In the genomic region with DNA sequence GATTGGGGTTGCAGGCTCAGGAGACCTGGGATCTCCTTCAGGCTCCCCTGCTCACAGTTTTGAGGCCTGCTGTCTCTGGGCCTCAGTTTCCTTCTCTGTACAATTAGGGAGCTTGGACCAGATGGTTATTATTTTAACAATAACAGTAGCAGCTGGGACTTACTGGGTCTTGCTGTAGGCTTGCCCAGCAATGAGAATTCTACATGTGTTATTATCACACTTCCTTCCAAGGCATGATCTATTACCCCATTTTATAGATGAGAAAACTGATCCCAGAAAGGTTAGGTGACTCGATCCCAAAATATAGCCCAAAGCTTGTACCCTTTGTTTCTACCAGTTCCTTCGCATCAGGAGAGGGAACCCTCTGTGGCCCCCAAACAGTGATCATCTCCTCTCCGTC, we compare ENCODE assay signal across 27 cellular contexts.
DNase-seq lines count a peak whose midpoint lies in the region; ATAC-seq, FAIRE-seq and TF ChIP-seq lines count a peak whose summit lies in the region.
"Had no signal": no experiment of that assay in that cellular context is flagged by ENCODE, and none has a peak within 500 bp of the region (broad histone marks: within the 10 kb centered on the region; RNA-seq: fewer than 3 reads in every experiment).

No MANE protein-coding gene starts in this region.

- POLR2A ChIA-PET in HepG2 (lab: Yijun Ruan, JAX), result no interaction called here
- POLR2A ChIA-PET in Caco-2 (lab: Charles Lee), result no interaction called here

- H3K36me3 ChIP-seq in HepG2 (replicated peaks in 1 of 2; ENCODE audit: control insufficient read depth in 1 of 2, insufficient read depth in 2 of 2, low read length in 2 of 2) (no peaks in the 10 kb centered on the region), right lobe of liver (no peaks in the 10 kb centered on the region), colonic mucosa (no peaks in the 10 kb centered on the region), neural progenitor cell (no peaks in the 10 kb centered on the region), Caco-2 (ENCODE audit: control insufficient read depth, insufficient read depth, low read length) (no peaks in the 10 kb centered on the region)
- H3K36me3 ChIP-seq: BE2C, BLaER1 had no signal

- TF ChIP-seq CTCF in HepG2 (CRISPR knock-in tag; IDR thresholded peaks at IDR 0.05), result no peak
- no peak for TF ChIP-seq CTCF in right lobe of liver (IDR thresholded peaks at IDR 0.05)
- no peak for TF ChIP-seq CTCF in colonic mucosa (IDR thresholded peaks at IDR 0.05)
- TF ChIP-seq CTCF in neural progenitor cell (IDR thresholded peaks at IDR 0.05), result no peak
- TF ChIP-seq CTCF in Caco-2 (IDR thresholded peaks at IDR 0.05; ENCODE audit: insufficient read depth in 1 of 2, low read depth in 1 of 2, low read length in 1 of 2, severe bottlenecking in 1 of 2, unreplicated experiment in 1 of 2), result no peak

- no peak overlapping the region for H3K9ac ChIP-seq in HepG2 (ENCODE audit: insufficient read depth, low read depth, low read length)
- H3K9ac ChIP-seq in colonic mucosa (ENCODE audit: low read depth in 2 of 2, low read length in 2 of 2), result no peak overlapping the region
- H3K9ac ChIP-seq in neural progenitor cell, result no peak overlapping the region
- H3K9ac ChIP-seq: BLaER1 had no signal

- no peaks in the 10 kb centered on the region for H3F3A ChIP-seq in neural progenitor cell (ENCODE audit: low read depth)

- intact Hi-C loops in HepG2 (cut with micrococcal nuclease; ENCODE audit: unreplicated experiment) (no loop called here), right lobe of liver (cut with DNase I) (no loop called here), colonic mucosa (cut with DNase I) (no loop called here), Caco-2 (cut with micrococcal nuclease; ENCODE audit: unreplicated experiment) (no loop called here)

- H3K4me3 ChIP-seq in HepG2 (replicated peaks in 1 of 3; ENCODE audit: insufficient read depth in 1 of 3, low read depth in 2 of 3, low read length in 3 of 3) (no peak overlapping the region), right lobe of liver (no peak overlapping the region), colonic mucosa (no peak overlapping the region), neural progenitor cell (no peak overlapping the region), Caco-2 (ENCODE audit: low read depth, low read length) (no peak overlapping the region)
- H3K4me3 ChIP-seq: BLaER1, GM12878 had no signal

- H3K27ac Mint-ChIP-seq in neural progenitor cell (peak overlapping the region; percentile 82), Caco-2 (ENCODE audit: unreplicated experiment) (no peak overlapping the region)
- H3K27ac Mint-ChIP-seq: CD14-positive monocyte; CD4-positive, alpha-beta memory T cell; CD4-positive, CD25-positive, alpha-beta regulatory T cell; CD8-positive, alpha-beta memory T cell had no signal

- H3K27ac ChIP-seq in HepG2 (ENCODE audit: extremely low read length, insufficient read depth, low read length), result no peak overlapping the region
- H3K27ac ChIP-seq in right lobe of liver, result no peak overlapping the region
- no peak overlapping the region for H3K27ac ChIP-seq in colonic mucosa
- no peak overlapping the region for H3K27ac ChIP-seq in neural progenitor cell
- H3K27ac ChIP-seq: BLaER1 had no signal

- no peaks in the 10 kb centered on the region for H4K20me1 ChIP-seq in HepG2 (ENCODE audit: insufficient read depth, low read length)
- no peaks in the 10 kb centered on the region for H4K20me1 ChIP-seq in neural progenitor cell (ENCODE audit: low read depth)
- H4K20me1 ChIP-seq: BLaER1 had no signal

- TF ChIP-seq EP300 in HepG2 (IDR thresholded peaks at IDR 0.05; ENCODE audit: low read depth in 2 of 2, low read length in 2 of 2) (no peak), HepG2 (CRISPR knock-in tag; IDR thresholded peaks at IDR 0.05; ENCODE audit: borderline replicate concordance) (no peak)

- TF ChIP-seq POLR2A in HepG2 (IDR thresholded peaks at IDR 0.05; ENCODE audit: insufficient read depth in 1 of 2, low read depth in 2 of 2, low read length in 2 of 2), result no peak
- TF ChIP-seq POLR2A in right lobe of liver (IDR thresholded peaks at IDR 0.05), result no peak

- H3K4me3 Mint-ChIP-seq in neural progenitor cell (no peak overlapping the region), Caco-2 (ENCODE audit: unreplicated experiment) (no peak overlapping the region)
- H3K4me3 Mint-ChIP-seq: CD14-positive monocyte; CD4-positive, alpha-beta memory T cell; CD4-positive, CD25-positive, alpha-beta regulatory T cell; CD8-positive, alpha-beta memory T cell had no signal

- ATAC-seq in HepG2 (no peak), right lobe of liver (no peak), GM21576 (IDR thresholded peaks at IDR 0.05; ENCODE audit: unreplicated experiment) (no peak)
- ATAC-seq: GM12878 had no signal

- no peaks in the 10 kb centered on the region for H3K79me2 ChIP-seq in HepG2 (ENCODE audit: insufficient read depth, low read length)
- no peaks in the 10 kb centered on the region for H3K79me2 ChIP-seq in neural progenitor cell (ENCODE audit: low read depth)

- in situ Hi-C loops in HepG2 (cut with HindIII; ENCODE audit: extremely low pct_ligation_motif_present, low pct_unique_long_range_greater_than_20kb), result loop anchor here (25.0 kb wide), 1 partner anchor 697 kb away; no protein-coding TSS in a partner anchor

- 0% methylated on average over 3 of the region's 3 CpGs for whole genome bisulfite sequencing in HepG2 (ENCODE audit: low lambda C conversion rate)
- 38% methylated on average over 3 of the region's 3 CpGs for WGBS in right lobe of liver (ENCODE audit: insufficient coverage, low coverage, low lambda C conversion rate, missing lambda C conversion rate)

- H3K4me1 ChIP-seq in HepG2 (ENCODE audit: insufficient read depth, low read length) (no peaks in the 10 kb centered on the region), right lobe of liver (no peaks in the 10 kb centered on the region), colonic mucosa (no peaks in the 10 kb centered on the region), neural progenitor cell (peaks cover 3% of the 10 kb centered on the region), Caco-2 (no peaks in the 10 kb centered on the region)
- H3K4me1 ChIP-seq: BE2C, BLaER1 had no signal

- no peak for TF ChIP-seq RAD21 in HepG2 (CRISPR knock-in tag; IDR thresholded peaks at IDR 0.05)

- H3K36me3 Mint-ChIP-seq in neural progenitor cell (no peaks in the 10 kb centered on the region), Caco-2 (ENCODE audit: insufficient read depth, unreplicated experiment) (no peaks in the 10 kb centered on the region)
- H3K36me3 Mint-ChIP-seq: CD14-positive monocyte; CD4-positive, alpha-beta memory T cell; CD4-positive, CD25-positive, alpha-beta regulatory T cell; CD8-positive, alpha-beta memory T cell had no signal

- H3K4me1 Mint-ChIP-seq in neural progenitor cell, result no peaks in the 10 kb centered on the region
- H3K4me1 Mint-ChIP-seq in Caco-2 (ENCODE audit: low read depth, unreplicated experiment), result no peaks in the 10 kb centered on the region
- H3K4me1 Mint-ChIP-seq: CD14-positive monocyte; CD4-positive, alpha-beta memory T cell; CD4-positive, CD25-positive, alpha-beta regulatory T cell; CD8-positive, alpha-beta memory T cell had no signal

- FAIRE-seq in HepG2 (lab: Jason Lieb, UNC), result no peak
- FAIRE-seq: A204.1, D721Med, GM12878, GM12892, GM18507 had no signal

- CTCF ChIA-PET in HepG2 (lab: Yijun Ruan, JAX; ENCODE audit: low intra/inter-chr PET ratio, low total read pairs), result no interaction called here
- CTCF ChIA-PET in Caco-2 (lab: Charles Lee), result no interaction called here

- H3K4me2 ChIP-seq in HepG2 (ENCODE audit: low read depth, low read length) (no peak overlapping the region), neural progenitor cell (no peak overlapping the region)
- H3K4me2 ChIP-seq: BLaER1 had no signal

- peaks cover 10% of the 10 kb centered on the region for H3K27me3 Mint-ChIP-seq in neural progenitor cell (ENCODE audit: insufficient read depth, low read depth)
- no peaks in the 10 kb centered on the region for H3K27me3 Mint-ChIP-seq in Caco-2 (ENCODE audit: insufficient read depth, unreplicated experiment)

- H3K27me3 ChIP-seq in HepG2 (ENCODE audit: control insufficient read depth in 1 of 2, insufficient read depth in 2 of 2, low read length in 2 of 2) (0 out of 5 replicates have a peak, but pooled peaks cover 0 to 6% of the 10 kb centered on the region in 2 experiments), right lobe of liver (no peaks in the 10 kb centered on the region), colonic mucosa (no peaks in the 10 kb centered on the region), neural progenitor cell (no peaks in the 10 kb centered on the region), Caco-2 (replicated peaks; ENCODE audit: control insufficient read depth, insufficient read depth, low read length) (no peaks in the 10 kb centered on the region)
- H3K27me3 ChIP-seq: BE2C, BLaER1 had no signal

- DNase-seq in HepG2 (ENCODE audit: low spot score), result no peak
- no peak for DNase-seq in right lobe of liver
- peak; percentile 6 for DNase-seq in colonic mucosa
- no peak for DNase-seq in neural progenitor cell (ENCODE audit: low spot score)
- no peak for DNase-seq in Caco-2
- DNase-seq in DMS53 (lab: John Stamatoyannopoulos, UW), result no peak
- DNase-seq: 8988T; ACHN; BE2C; C1 segment of cervical spinal cord; Calu3; CD4-positive, alpha-beta memory T cell; CD4-positive, CD25-positive, alpha-beta regulatory T cell; CD8-positive, alpha-beta memory T cell; COR-L47; DMS79; DND-41; EL; GDM1 had no signal

- no peaks in the 10 kb centered on the region for H3K9me3 ChIP-seq in HepG2 (ENCODE audit: low read length)
- H3K9me3 ChIP-seq in right lobe of liver, result no peaks in the 10 kb centered on the region
- no peaks in the 10 kb centered on the region for H3K9me3 ChIP-seq in colonic mucosa
- H3K9me3 ChIP-seq in neural progenitor cell (ENCODE audit: low read depth), result no peaks in the 10 kb centered on the region
- no peaks in the 10 kb centered on the region for H3K9me3 ChIP-seq in Caco-2
- H3K9me3 ChIP-seq: BE2C, BLaER1 had no signal

- H3K9me3 Mint-ChIP-seq in neural progenitor cell, result no peaks in the 10 kb centered on the region
- H3K9me3 Mint-ChIP-seq in Caco-2 (ENCODE audit: unreplicated experiment), result no peaks in the 10 kb centered on the region
- H3K9me3 Mint-ChIP-seq: CD14-positive monocyte; CD4-positive, alpha-beta memory T cell had no signal

- H2AFZ ChIP-seq in HepG2 (ENCODE audit: low read length), result no peak overlapping the region
- H2AFZ ChIP-seq in neural progenitor cell (replicated peaks), result no peak overlapping the region

- no TSS peak for BruUV-seq in HepG2 (replicated peaks; lab: Mats Ljungman, UMichigan)
- no TSS peak for BruUV-seq in Caco-2 (replicated peaks; lab: Mats Ljungman, UMichigan)

TF ChIP-seq in HepG2, 621 proteins besides CTCF, POLR2A, EP300 and RAD21:
- TF ChIP-seq RBAK (CRISPR knock-in tag; IDR thresholded peaks at IDR 0.05), result no peak
- no peak for TF ChIP-seq ZNF251 (CRISPR knock-in tag; IDR thresholded peaks at IDR 0.05)
- TF ChIP-seq ZNF629 (CRISPR knock-in tag; conservative IDR thresholded peaks at IDR 0.05), result peak; percentile 35; the same call in 1 of the 2 replicates
